Comparison of ENCODE assay signal across 8 cellular contexts in the genomic region with DNA sequence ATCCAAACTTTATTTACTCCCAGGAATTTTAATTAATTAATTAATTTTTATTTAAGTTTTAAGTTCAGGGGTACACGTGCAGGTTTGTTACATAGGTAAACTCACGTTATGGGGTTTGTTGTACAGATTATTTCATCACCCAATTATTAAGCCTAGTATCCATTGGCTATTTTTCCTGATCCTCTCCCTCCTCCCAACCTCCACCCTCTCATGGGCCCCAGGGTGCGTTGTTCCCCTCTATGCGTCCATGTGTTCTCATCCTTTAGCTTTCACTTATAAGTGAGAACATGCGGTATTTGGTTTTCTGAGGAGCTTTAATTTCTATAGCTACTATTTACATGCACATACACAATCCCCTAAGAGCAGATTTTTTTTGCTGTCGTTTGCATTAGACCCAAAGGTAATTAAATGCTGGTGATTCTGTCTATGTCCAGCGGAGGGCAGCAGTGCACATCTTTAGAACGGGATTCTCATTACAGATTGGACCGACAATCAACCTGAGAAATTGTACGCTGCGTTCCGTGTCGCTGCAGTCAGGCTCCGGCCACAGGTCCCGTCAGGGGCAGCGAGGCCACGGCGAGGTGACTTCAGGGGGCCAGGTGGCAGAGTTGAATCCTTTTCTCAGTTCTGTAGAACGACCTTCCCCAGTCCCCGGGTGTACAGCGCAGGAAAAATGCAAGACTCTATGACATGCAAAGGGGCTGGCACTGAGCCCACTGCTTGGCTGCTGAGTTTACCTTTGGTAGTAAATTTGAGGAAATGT. TPM values are rescaled to one million over a fixed set of nuclear protein-coding genes. Genes with fewer than 3 reads are reported as not detected.
DNase-seq lines count a peak whose midpoint lies in the region; ATAC-seq and TF ChIP-seq lines count a peak whose summit lies in the region.

No MANE protein-coding gene starts in this region.

- H3K4me1 ChIP-seq in upper lobe of left lung: peaks cover 0 to 7% (median 4%) of the 10 kb centered on the region in 4 donors

- H3K27ac Mint-ChIP-seq in activated naive CD4-positive, alpha-beta T cell treated with anti-CD3 and anti-CD28 coated beads, Interleukin-2, amount 50 U/mL, for 72 hours: no peak overlapping the region

- ATAC-seq in HG02588 (IDR thresholded peaks at IDR 0.05; ENCODE audit: unreplicated experiment) (peak; percentile 87), Right ventricle myocardium superior (ENCODE audit: poor library complexity) (peak; percentile 86), upper lobe of left lung (ENCODE audit: low FRiP score in 2 of 2) (peak; percentile 86 to 91)
- ATAC-seq in activated naive CD4-positive, alpha-beta T cell treated with anti-CD3 and anti-CD28 coated beads, Interleukin-2, amount 50 U/mL, for 72 hours: peak; percentile 90 to 94

- H3K4me3 ChIP-seq in GM12864 (ENCODE audit: low read depth, low read length) (no peak overlapping the region), upper lobe of left lung (peak overlapping the region; percentile 18 to 39 (median 30))

- no peaks in the 10 kb centered on the region for H3K27me3 ChIP-seq in upper lobe of left lung

- intact Hi-C loops in Right ventricle myocardium superior (cut with DNase I) (no loop called here), posterior vena cava (cut with DNase I) (no loop called here)

- H3K36me3 Mint-ChIP-seq in activated naive CD4-positive, alpha-beta T cell treated with anti-CD3 and anti-CD28 coated beads, Interleukin-2, amount 50 U/mL, for 72 hours: no peaks in the 10 kb centered on the region

- WGBS in upper lobe of left lung, 2 donors: 5 to 6% methylated on average over 21 of the region's 21 CpGs

- H3K9me3 Mint-ChIP-seq in activated naive CD4-positive, alpha-beta T cell treated with anti-CD3 and anti-CD28 coated beads, Interleukin-2, amount 50 U/mL, for 72 hours: no peaks in the 10 kb centered on the region

- DNase-seq in GM12864 (ENCODE audit: low read depth) (peak; percentile 35), NCI-H1092 (lab: John Stamatoyannopoulos, UW) (peak; percentile 88), SKM-1 (lab: John Stamatoyannopoulos, UW; ENCODE audit: unreplicated experiment) (peak; percentile 12), Right ventricle myocardium superior (peak; percentile 66), posterior vena cava (ENCODE audit: low spot score) (peak; percentile 85), upper lobe of left lung (peak; percentile 78 to 83)
- DNase-seq in activated naive CD4-positive, alpha-beta T cell treated with anti-CD3 and anti-CD28 coated beads, Interleukin-2, amount 50 U/mL, for 72 hours (ENCODE audit: low spot score in 2 of 2): peak; percentile 67 to 76

- peak; percentile 71 for TF ChIP-seq CTCF in GM12864 (IDR thresholded peaks at IDR 0.05; ENCODE audit: low read depth, low read length, missing control alignments)
- TF ChIP-seq CTCF in upper lobe of left lung (IDR thresholded peaks at IDR 0.05): peak; percentile 71 to 83 (median 78)

- H3K27ac ChIP-seq in upper lobe of left lung: no peak overlapping the region

- no peaks in the 10 kb centered on the region for H3K36me3 ChIP-seq in upper lobe of left lung

- TF ChIP-seq EP300 in upper lobe of left lung (IDR thresholded peaks at IDR 0.05): no peak

- H3K9me3 ChIP-seq in upper lobe of left lung: no peaks in the 10 kb centered on the region

- no peak for TF ChIP-seq POLR2A in upper lobe of left lung (IDR thresholded peaks at IDR 0.05)

RNA-seq across cellular contexts. Expression of a gene that starts 11.6 kb away (rescaled TPM):
- total RNA-seq in activated naive CD4-positive, alpha-beta T cell treated with anti-CD3 and anti-CD28 coated beads, Interleukin-2, amount 50 U/mL, for 72 hours: 1 to 10 TPM; 1.4 to 2.1 TPM
- total RNA-seq in Right ventricle myocardium superior (0.27 TPM), posterior vena cava (10 to 100 TPM; 27.3 to 50.2 TPM), upper lobe of left lung (10 to 100 TPM; 15.7 to 59.7 (median 26.4) TPM)

RNA-seq across cellular contexts. Expression of a gene that starts 51.9 kb away (rescaled TPM):
- 100 to 1,000 TPM; 131 to 216 TPM for total RNA-seq in activated naive CD4-positive, alpha-beta T cell treated with anti-CD3 and anti-CD28 coated beads, Interleukin-2, amount 50 U/mL, for 72 hours
- total RNA-seq in Right ventricle myocardium superior (14.5 TPM), posterior vena cava (10 to 100 TPM; 37.3 to 37.5 TPM), upper lobe of left lung (100 to 1,000 TPM in 1 of 6 donors, 10 to 100 TPM in 5; 54.0 to 102 (median 76.6) TPM)

Comparison
In these comparisons a context has a peak if more than half of its experiments do, and no peak if none do; other contexts are left out.
1. DNase-seq: peak in every context shown above with its lines; median percentile 88 in NCI-H1092; 85 in posterior vena cava; 80 in upper lobe of left lung; 72 in activated naive CD4-positive, alpha-beta T cell treated with anti-CD3 and anti-CD28 coated beads, Interleukin-2, amount 50 U/mL, for 72 hours; 66 in Right ventricle myocardium superior; 35 in GM12864; 12 in SKM-1.
2. RNA of a gene that starts 11.6 kb away (total RNA-seq): 27.3 to 50.2 TPM in posterior vena cava and 15.7 to 59.7 TPM in upper lobe of left lung; 1.4 to 2.1 TPM in activated naive CD4-positive, alpha-beta T cell treated with anti-CD3 and anti-CD28 coated beads, Interleukin-2, amount 50 U/mL, for 72 hours and 0.27 TPM in Right ventricle myocardium superior (single experiment); every median in the first group is over 4 times any median in the second.
3. Peak in every context shown above with its lines, with median percentiles within 50 percentile points of each other: ATAC-seq.